ENCODE assay signal across 27 cellular contexts in genomic region chr3:131819656-131820055, GRCh38.
"Had no signal": no experiment of that assay in that cellular context is flagged by ENCODE, and none has a peak within 500 bp of the region (broad histone marks: within the 10 kb centered on the region; RNA-seq: fewer than 3 reads in every experiment).

No MANE protein-coding gene starts in this region.

- H3K27ac Mint-ChIP-seq: activated CD4-positive, alpha-beta memory T cell treated with anti-CD3 and anti-CD28 coated beads for 36 hours; activated T-helper 17 cell treated with anti-CD3 and anti-CD28 coated beads, Interleukin-2, amount 50 U/mL, for 72 hours; dendritic cell treated with granulocyte-macrophage colony-stimulating factor and Interleukin-4, amounts not matched to agents 40 ng/mL and 50 ng/mL, for 4 days; immature natural killer cell; nephron progenitor cell; progenitor cell of endocrine pancreas; stimulated activated naive B cell treated with anti-CD40 and anti-IgM and Interleukin-4, amounts not matched to agents 10 μg/mL and 1 μg/mL and 100 μg/mL, for 72 hours; T-helper 1 cell treated with Interleukin-12 subunit alpha and Interleukin-12 subunit beta and Interleukin-4 antibody, amounts not matched to agents 30 μg/mL and 1 μg/mL, for 36 hours had no signal

- H3K4me3 Mint-ChIP-seq: activated CD4-positive, alpha-beta memory T cell treated with anti-CD3 and anti-CD28 coated beads for 36 hours; activated T-cell treated with anti-CD3 and anti-CD28 coated beads, Interleukin-2, amount 50 U/mL, for 4 hours; activated T-helper 17 cell treated with anti-CD3 and anti-CD28 coated beads, Interleukin-2, amount 50 U/mL, for 72 hours; central memory CD8-positive, alpha-beta T cell; dendritic cell treated with granulocyte-macrophage colony-stimulating factor and Interleukin-4, amounts not matched to agents 40 ng/mL and 50 ng/mL, for 4 days; immature natural killer cell; nephron progenitor cell; stimulated activated naive B cell treated with anti-CD40 and anti-IgM and Interleukin-4, amounts not matched to agents 10 μg/mL and 1 μg/mL and 100 μg/mL, for 72 hours; T-helper 1 cell treated with Interleukin-12 subunit alpha and Interleukin-12 subunit beta and Interleukin-4 antibody, amounts not matched to agents 30 μg/mL and 1 μg/mL, for 36 hours had no signal

- H3K27me3 Mint-ChIP-seq: progenitor cell of endocrine pancreas; stimulated activated naive B cell treated with anti-CD40 and anti-IgM and Interleukin-4, amounts not matched to agents 10 μg/mL and 1 μg/mL and 100 μg/mL, for 72 hours had no signal

- ATAC-seq: activated T-cell treated with anti-CD3 and anti-CD28 coated beads, Interleukin-2, amount 50 U/mL, for 4 hours; activated T-helper 17 cell treated with anti-CD3 and anti-CD28 coated beads, Interleukin-2, amount 50 U/mL, for 72 hours; gastrocnemius medialis; lower lobe of right lung; mucosa of descending colon; stimulated activated naive B cell treated with anti-CD40 and anti-IgM and Interleukin-4, amounts not matched to agents 10 μg/mL and 1 μg/mL and 100 μg/mL, for 72 hours had no signal

- H3K9me3 Mint-ChIP-seq: activated CD4-positive, alpha-beta memory T cell treated with anti-CD3 and anti-CD28 coated beads for 36 hours; activated T-cell treated with anti-CD3 and anti-CD28 coated beads, Interleukin-2, amount 50 U/mL, for 4 hours; activated T-helper 17 cell treated with anti-CD3 and anti-CD28 coated beads, Interleukin-2, amount 50 U/mL, for 72 hours; central memory CD8-positive, alpha-beta T cell; dendritic cell treated with granulocyte-macrophage colony-stimulating factor and Interleukin-4, amounts not matched to agents 40 ng/mL and 50 ng/mL, for 4 days; immature natural killer cell; nephron progenitor cell; stimulated activated naive B cell treated with anti-CD40 and anti-IgM and Interleukin-4, amounts not matched to agents 10 μg/mL and 1 μg/mL and 100 μg/mL, for 72 hours; T-helper 1 cell treated with Interleukin-12 subunit alpha and Interleukin-12 subunit beta and Interleukin-4 antibody, amounts not matched to agents 30 μg/mL and 1 μg/mL, for 36 hours had no signal

- H3K4me1 Mint-ChIP-seq: activated T-helper 17 cell treated with anti-CD3 and anti-CD28 coated beads, Interleukin-2, amount 50 U/mL, for 72 hours; central memory CD8-positive, alpha-beta T cell; immature natural killer cell; stimulated activated naive B cell treated with anti-CD40 and anti-IgM and Interleukin-4, amounts not matched to agents 10 μg/mL and 1 μg/mL and 100 μg/mL, for 72 hours had no signal

- DNase-seq: activated CD4-positive, alpha-beta memory T cell treated with anti-CD3 and anti-CD28 coated beads for 36 hours; activated CD4-positive, alpha-beta T cell treated with anti-CD3 and anti-CD28 coated beads for 48 hours; activated CD8-positive, alpha-beta memory T cell treated with anti-CD3 and anti-CD28 coated beads, Interleukin-2, amount 50 U/mL, for 48 hours; activated gamma-delta T cell treated with Interleukin-2 at 50 U/mL for 16 hours; activated naive CD4-positive, alpha-beta T cell treated with anti-CD3 and anti-CD28 coated beads, Interleukin-2, amount 50 U/mL, for 16 hours; activated T-cell treated with anti-CD3 and anti-CD28 coated beads, Interleukin-2, amount 50 U/mL, for 4 hours; amniotic stem cell; effector CD4-positive, alpha-beta T cell; gastrocnemius medialis; head of caudate nucleus; immature natural killer cell; lower lobe of right lung; mucosa of descending colon; nephron progenitor cell; ovary; SK-N-SH; stimulated activated CD4-positive, alpha-beta T cell treated with anti-CD3 and anti-CD28 coated beads, Interleukin-15, amount 100 ng/mL, for 24 hours; stimulated activated CD4-positive, alpha-beta T cell treated with anti-CD3 and anti-CD28 coated beads, Interleukin-2, amount 100 ng/mL, for 24 hours; stimulated activated naive B cell treated with anti-CD40 and anti-IgM and Interleukin-4, amounts not matched to agents 10 μg/mL and 1 μg/mL and 100 μg/mL, for 72 hours; stomach; SW 1271; T-helper 9 cell had no signal

- H3K36me3 Mint-ChIP-seq: activated CD4-positive, alpha-beta memory T cell treated with anti-CD3 and anti-CD28 coated beads for 36 hours; immature natural killer cell; stimulated activated naive B cell treated with anti-CD40 and anti-IgM and Interleukin-4, amounts not matched to agents 10 μg/mL and 1 μg/mL and 100 μg/mL, for 72 hours had no signal
